In the genomic region with DNA sequence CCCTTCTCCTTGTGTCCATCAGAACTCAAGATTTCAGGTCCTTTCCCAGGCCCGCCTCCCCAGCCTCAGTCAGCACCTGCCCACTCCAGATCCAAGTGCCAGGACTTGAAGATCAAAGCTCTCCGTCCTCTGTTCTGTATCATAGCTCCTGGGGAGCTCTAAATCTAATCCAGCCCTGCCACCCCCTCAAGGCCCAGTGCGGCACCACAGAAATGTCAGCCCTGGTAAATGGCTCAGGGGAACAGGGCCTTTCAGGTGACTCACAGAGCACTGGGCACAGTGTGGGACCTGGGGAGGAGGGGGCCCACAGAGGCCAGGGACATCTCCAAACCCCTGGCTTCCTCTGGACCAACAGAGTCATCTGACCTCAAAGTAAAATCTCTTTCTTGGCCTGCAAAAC, we compare ENCODE assay signal across 31 cellular contexts. TPM values are rescaled to one million over a fixed set of nuclear protein-coding genes. Genes with fewer than 3 reads are reported as not detected.
"Had no signal": no experiment of that assay in that cellular context is flagged by ENCODE, and none has a peak within 500 bp of the region (broad histone marks: within the 10 kb centered on the region; RNA-seq: fewer than 3 reads in every experiment).

No MANE protein-coding gene starts in this region.

- H3K36me3 Mint-ChIP-seq: activated naive CD4-positive, alpha-beta T cell treated with anti-CD3 and anti-CD28 coated beads, Interleukin-2, amount 10 ng/mL, durations not matched to agents 7 days and 5 days; activated naive CD8-positive, alpha-beta T cell treated with anti-CD3 and anti-CD28 coated beads, Interleukin-2, amount 10 ng/mL, durations not matched to agents 7 days and 5 days had no signal

- H3K27me3 ChIP-seq: adrenal gland, body of pancreas, breast epithelium, SJCRH30 had no signal

- H3K9me3 ChIP-seq: adrenal gland, body of pancreas, breast epithelium, SJCRH30 had no signal

- DNase-seq: activated B cell treated with CpG ODN at 0.5 μM for 24 hours; activated CD4-positive, alpha-beta T cell treated with anti-CD3 and anti-CD28 coated beads for 4 hours; activated CD4-positive, CD25-positive, alpha-beta regulatory T cell treated with anti-CD3 and anti-CD28 coated beads, Interleukin-2, amount 50 U/mL, for 72 hours; activated CD8-positive, alpha-beta T cell treated with anti-CD3 and anti-CD28 coated beads for 36 hours; activated gamma-delta T cell treated with Interleukin-2 at 50 U/mL for 16 hours; activated naive CD4-positive, alpha-beta T cell treated with anti-CD3 and anti-CD28 coated beads, Interleukin-2, amount 10 ng/mL, durations not matched to agents 7 days and 5 days; activated naive CD8-positive, alpha-beta T cell treated with anti-CD3 and anti-CD28 coated beads, Interleukin-2, amount 10 ng/mL, durations not matched to agents 7 days and 5 days; activated T-cell treated with anti-CD3 and anti-CD28 coated beads, Interleukin-2, amount 50 U/mL, for 1 hour; activated T-cell treated with anti-CD3 and anti-CD28 coated beads, Interleukin-2, amount 50 U/mL, for 72 hours; adrenal gland; body of pancreas; Karpas-422; KBM-7; NCI-H1105; NCI-H1417 treated with DMSO at 0.1 percent for 48 hours; NCI-H187 treated with DMSO at 0.1 percent for 48 hours; NCI-H2081; NCI-H345; NCI-H524 treated with DMSO at 0.1 percent for 48 hours; SHP77; SJCRH30; T-helper 9 cell had no signal

- H3K4me1 Mint-ChIP-seq: activated B cell treated with CpG ODN at 0.5 μM for 24 hours had no signal

- H3K36me3 ChIP-seq: adrenal gland, breast epithelium, SJCRH30 had no signal

- H3K4me3 Mint-ChIP-seq: activated B cell treated with CpG ODN at 0.5 μM for 24 hours; activated CD8-positive, alpha-beta T cell treated with anti-CD3 and anti-CD28 coated beads for 36 hours; activated naive CD4-positive, alpha-beta T cell treated with anti-CD3 and anti-CD28 coated beads, Interleukin-2, amount 10 ng/mL, durations not matched to agents 7 days and 5 days; activated naive CD8-positive, alpha-beta T cell treated with anti-CD3 and anti-CD28 coated beads, Interleukin-2, amount 10 ng/mL, durations not matched to agents 7 days and 5 days; activated T-cell treated with anti-CD3 and anti-CD28 coated beads, Interleukin-2, amount 50 U/mL, for 72 hours had no signal

- H3K27ac Mint-ChIP-seq: activated B cell treated with CpG ODN at 0.5 μM for 24 hours; activated naive CD4-positive, alpha-beta T cell treated with anti-CD3 and anti-CD28 coated beads, Interleukin-2, amount 10 ng/mL, durations not matched to agents 7 days and 5 days; activated T-cell treated with anti-CD3 and anti-CD28 coated beads, Interleukin-2, amount 50 U/mL, for 72 hours had no signal

- H3K4me3 ChIP-seq: adrenal gland, body of pancreas, breast epithelium, SJCRH30, SK-N-MC had no signal

- H3K27ac ChIP-seq: adrenal gland, body of pancreas, breast epithelium, SJCRH30, SK-N-MC, VCaP had no signal

- H3K27me3 Mint-ChIP-seq: activated B cell treated with CpG ODN at 0.5 μM for 24 hours; activated CD8-positive, alpha-beta T cell treated with anti-CD3 and anti-CD28 coated beads for 36 hours; activated naive CD8-positive, alpha-beta T cell treated with anti-CD3 and anti-CD28 coated beads, Interleukin-2, amount 10 ng/mL, durations not matched to agents 7 days and 5 days had no signal

- H3K4me1 ChIP-seq: adrenal gland, body of pancreas, breast epithelium, SJCRH30 had no signal

- ATAC-seq: activated CD8-positive, alpha-beta T cell treated with anti-CD3 and anti-CD28 coated beads for 36 hours; activated T-cell treated with anti-CD3 and anti-CD28 coated beads, Interleukin-2, amount 50 U/mL, for 72 hours; body of pancreas; Panc1 had no signal

- H3K9me3 Mint-ChIP-seq: activated B cell treated with CpG ODN at 0.5 μM for 24 hours; activated CD8-positive, alpha-beta T cell treated with anti-CD3 and anti-CD28 coated beads for 36 hours; activated naive CD4-positive, alpha-beta T cell treated with anti-CD3 and anti-CD28 coated beads, Interleukin-2, amount 10 ng/mL, durations not matched to agents 7 days and 5 days; activated naive CD8-positive, alpha-beta T cell treated with anti-CD3 and anti-CD28 coated beads, Interleukin-2, amount 10 ng/mL, durations not matched to agents 7 days and 5 days; activated T-cell treated with anti-CD3 and anti-CD28 coated beads, Interleukin-2, amount 50 U/mL, for 72 hours had no signal

RNA-seq across cellular contexts. Expression of a gene that starts 6.0 kb away (rescaled TPM):
- total RNA-seq: activated B cell treated with CpG ODN at 0.5 μM for 24 hours, astrocyte, body of pancreas, breast epithelium, cardiac septum, MCF 10A, NCI-H460, SJCRH30 had no signal
- polyA plus RNA-seq: adrenal gland had no signal

RNA-seq across cellular contexts. Expression of a gene that starts 19.2 kb away (rescaled TPM):
- total RNA-seq: activated B cell treated with CpG ODN at 0.5 μM for 24 hours; activated naive CD8-positive, alpha-beta T cell treated with anti-CD3 and anti-CD28 coated beads, Interleukin-2, amount 10 ng/mL, durations not matched to agents 7 days and 5 days; adrenal gland; astrocyte; body of pancreas; breast epithelium; cardiac septum; MCF 10A; NCI-H460; RPMI7951; SJCRH30 had no signal
- polyA plus RNA-seq: adrenal gland had no signal
